Comparison of ENCODE assay signal across 19 cellular contexts in genomic region chr13:89363144-89363543, GRCh38.
DNase-seq lines count a peak whose midpoint lies in the region; ATAC-seq and TF ChIP-seq lines count a peak whose summit lies in the region.
"Had no signal": no experiment of that assay in that cellular context is flagged by ENCODE, and none has a peak within 500 bp of the region (broad histone marks: within the 10 kb centered on the region; RNA-seq: fewer than 3 reads in every experiment).

No MANE protein-coding gene starts in this region.

- H3K36me3 ChIP-seq in H7 (replicated peaks; ENCODE audit: control insufficient read depth, insufficient read depth, low read length) (no peaks in the 10 kb centered on the region), trophoblast cell (ENCODE audit: control insufficient read depth in 1 of 2, insufficient read depth in 2 of 2, low read length in 2 of 2) (no peaks in the 10 kb centered on the region)
- H3K36me3 ChIP-seq: MG63 had no signal

- H3K4me2 ChIP-seq in trophoblast cell (ENCODE audit: low read length), result no peak overlapping the region

- no peak overlapping the region for H4K8ac ChIP-seq in trophoblast cell (ENCODE audit: low read depth, low read length)

- no peak overlapping the region for H3K18ac ChIP-seq in trophoblast cell (ENCODE audit: low read length)

- WGBS in trophoblast cell (ENCODE audit: extremely low coverage, insufficient coverage, insufficient read length), result no CpG with 5 or more reads among the region's 41 CpGs

- H2AK5ac ChIP-seq in trophoblast cell (ENCODE audit: low read length), result no peak overlapping the region

- H4K91ac ChIP-seq in trophoblast cell (ENCODE audit: low read depth, low read length), result no peak overlapping the region

- peaks cover 8% of the 10 kb centered on the region; the same call in 1 of the 2 replicates for H3K9me3 Mint-ChIP-seq in WTC11
- peaks cover 2% of the 10 kb centered on the region for H3K9me3 Mint-ChIP-seq in activated naive CD4-positive, alpha-beta T cell treated with anti-CD3 and anti-CD28 coated beads, Interleukin-2, amount 10 ng/mL, durations not matched to agents 7 days and 5 days

- H3K79me1 ChIP-seq in trophoblast cell (ENCODE audit: low read length), result no peaks in the 10 kb centered on the region

- H3K23ac ChIP-seq in trophoblast cell (ENCODE audit: low read length), result no peak overlapping the region

- POLR2A ChIA-PET in WTC11 (lab: Charles Lee), result interaction anchor here (0.7 kb wide), 1 partner anchor 12 kb away, joined by 10 read pairs; no protein-coding TSS in a partner anchor

- no peaks in the 10 kb centered on the region for H3K27me3 Mint-ChIP-seq in WTC11 (ENCODE audit: low read depth)
- H3K27me3 Mint-ChIP-seq in activated naive CD4-positive, alpha-beta T cell treated with anti-CD3 and anti-CD28 coated beads, Interleukin-2, amount 10 ng/mL, durations not matched to agents 7 days and 5 days, result no peaks in the 10 kb centered on the region

- no peaks in the 10 kb centered on the region for H3K9me3 ChIP-seq in trophoblast cell (ENCODE audit: insufficient read depth, low read depth, low read length)

- no peak overlapping the region for H2BK12ac ChIP-seq in trophoblast cell (ENCODE audit: low read length)

- H3K9ac ChIP-seq in trophoblast cell (ENCODE audit: low read length), result no peak overlapping the region
- H3K9ac ChIP-seq: GM23248 had no signal

- CTCF ChIA-PET in WTC11 (lab: Charles Lee), result interaction anchor here (0.7 kb wide), 1 partner anchor 692 kb away, joined by 3 read pairs; no protein-coding TSS in a partner anchor
- CTCF ChIA-PET in activated naive CD4-positive, alpha-beta T cell treated with anti-CD3 and anti-CD28 coated beads, Interleukin-2, amount 10 ng/mL, durations not matched to agents 7 days and 5 days (lab: Charles Lee), result no interaction called here

- TF ChIP-seq CTCF in WTC11 (IDR thresholded peaks at IDR 0.05), result no peak

- ATAC-seq in WTC11, result peak; percentile 86

- no peaks in the 10 kb centered on the region for H3K27me3 ChIP-seq in H7 (ENCODE audit: control insufficient read depth, insufficient read depth, low read length)
- H3K27me3 ChIP-seq in trophoblast cell (ENCODE audit: insufficient read depth, low read length), result no peaks in the 10 kb centered on the region
- H3K27me3 ChIP-seq: MG63 had no signal

- peak overlapping the region; percentile 8; the same call in 1 of the 2 replicates for H3K4me3 ChIP-seq in H7 (ENCODE audit: insufficient read depth, low read depth, low read length)
- H3K4me3 ChIP-seq in trophoblast cell (ENCODE audit: low read depth, low read length), result no peak overlapping the region
- H3K4me3 ChIP-seq: GM23248, MG63 had no signal

- H3K4me1 ChIP-seq in trophoblast cell (ENCODE audit: control insufficient read depth in 1 of 2, insufficient read depth in 2 of 2, low read length in 2 of 2), result no peaks in the 10 kb centered on the region

- no peak overlapping the region for H4K12ac ChIP-seq in trophoblast cell (ENCODE audit: low read depth, low read length)

- no peak overlapping the region for H3K14ac ChIP-seq in trophoblast cell (ENCODE audit: low read length)

- H2AFZ ChIP-seq in trophoblast cell (ENCODE audit: insufficient read depth, low read length, poor library complexity), result no peak overlapping the region
- H2AFZ ChIP-seq: GM23248 had no signal

- H3K4me1 Mint-ChIP-seq in WTC11, result peaks cover 9% of the 10 kb centered on the region
- H3K4me1 Mint-ChIP-seq in activated naive CD4-positive, alpha-beta T cell treated with anti-CD3 and anti-CD28 coated beads, Interleukin-2, amount 10 ng/mL, durations not matched to agents 7 days and 5 days, result no peaks in the 10 kb centered on the region

- H3K36me3 Mint-ChIP-seq in WTC11, result no peaks in the 10 kb centered on the region
- H3K36me3 Mint-ChIP-seq in activated naive CD4-positive, alpha-beta T cell treated with anti-CD3 and anti-CD28 coated beads, Interleukin-2, amount 10 ng/mL, durations not matched to agents 7 days and 5 days, result no peaks in the 10 kb centered on the region

- H3K4ac ChIP-seq in trophoblast cell (ENCODE audit: low read depth, low read length), result no peak overlapping the region

- no peak overlapping the region for H3K27ac Mint-ChIP-seq in WTC11
- H3K27ac Mint-ChIP-seq in activated naive CD4-positive, alpha-beta T cell treated with anti-CD3 and anti-CD28 coated beads, Interleukin-2, amount 10 ng/mL, durations not matched to agents 7 days and 5 days, result no peak overlapping the region

- H3K27ac ChIP-seq in trophoblast cell (ENCODE audit: low read depth, low read length), result no peak overlapping the region
- H3K27ac ChIP-seq: C4-2B, GM23248 had no signal

- no peaks in the 10 kb centered on the region for H3K79me2 ChIP-seq in trophoblast cell (ENCODE audit: control insufficient read depth, insufficient read depth, low read length, poor library complexity)

- DNase-seq in DMS53 treated with DMSO at 0.1 percent for 48 hours (lab: John Stamatoyannopoulos, UW; ENCODE audit: unreplicated experiment) (peak; percentile 51), H7 (peak; percentile 10), WTC11 (ENCODE audit: low spot score) (peak; percentile 32), trophoblast cell (peak; percentile 9 to 17)
- no peak for DNase-seq in activated CD4-positive, alpha-beta T cell treated with anti-CD3 and anti-CD28 coated beads for 4 hours
- no peak for DNase-seq in activated naive CD4-positive, alpha-beta T cell treated with anti-CD3 and anti-CD28 coated beads, Interleukin-2, amount 10 ng/mL, durations not matched to agents 7 days and 5 days
- no peak for DNase-seq in stimulated activated CD4-positive, alpha-beta T cell treated with anti-CD3 and anti-CD28 coated beads, Interleukin-1b, Interleukin-23, amount 100 ng/mL, for 48 hours
- DNase-seq: EL, GM23248, IMR-90, Karpas-422, MG63, NCI-H1092, NCI-H1694 treated with DMSO at 0.1 percent for 48 hours, NCI-H345, OCI-M1, SIG-M5, SW 1271 had no signal

- no peak overlapping the region for H2BK120ac ChIP-seq in trophoblast cell (ENCODE audit: insufficient read depth, low read length, poor library complexity)

- no peak overlapping the region for H2BK5ac ChIP-seq in trophoblast cell (ENCODE audit: low read depth, low read length, poor library complexity)

- no peak overlapping the region for H3K4me3 Mint-ChIP-seq in WTC11
- no peak overlapping the region for H3K4me3 Mint-ChIP-seq in activated naive CD4-positive, alpha-beta T cell treated with anti-CD3 and anti-CD28 coated beads, Interleukin-2, amount 10 ng/mL, durations not matched to agents 7 days and 5 days

TF ChIP-seq in WTC11, 78 proteins besides CTCF, POLR2A, EP300 and RAD21:
- TF ChIP-seq FOXK1 (CRISPR knock-in tag; IDR thresholded peaks at IDR 0.05) (no peak), SMAD4 (CRISPR knock-in tag; IDR thresholded peaks at IDR 0.05) (no peak), IRF2 (CRISPR knock-in tag; IDR thresholded peaks at IDR 0.05; ENCODE audit: borderline replicate concordance, low read depth) (no peak), KAT7 (CRISPR knock-in tag; IDR thresholded peaks at IDR 0.05; ENCODE audit: borderline replicate concordance) (no peak), EMX1 (CRISPR knock-in tag; IDR thresholded peaks at IDR 0.05) (no peak)
- TF ChIP-seq, protein P1, sequence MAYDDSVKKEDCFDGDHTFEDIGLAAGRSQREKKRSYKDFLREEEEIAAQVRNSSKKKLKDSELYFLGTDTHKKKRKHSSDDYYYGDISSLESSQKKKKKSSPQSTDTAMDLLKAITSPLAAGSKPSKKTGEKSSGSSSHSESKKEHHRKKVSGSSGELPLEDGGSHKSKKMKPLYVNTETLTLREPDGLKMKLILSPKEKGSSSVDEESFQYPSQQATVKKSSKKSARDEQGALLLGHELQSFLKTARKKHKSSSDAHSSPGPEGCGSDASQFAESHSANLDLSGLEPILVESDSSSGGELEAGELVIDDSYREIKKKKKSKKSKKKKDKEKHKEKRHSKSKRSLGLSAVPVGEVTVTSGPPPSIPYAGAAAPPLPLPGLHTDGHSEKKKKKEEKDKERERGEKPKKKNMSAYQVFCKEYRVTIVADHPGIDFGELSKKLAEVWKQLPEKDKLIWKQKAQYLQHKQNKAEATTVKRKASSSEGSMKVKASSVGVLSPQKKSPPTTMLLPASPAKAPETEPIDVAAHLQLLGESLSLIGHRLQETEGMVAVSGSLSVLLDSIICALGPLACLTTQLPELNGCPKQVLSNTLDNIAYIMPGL (CRISPR knock-in tag; IDR thresholded peaks at IDR 0.05), result no peak

Comparison
In these comparisons a context has a peak if more than half of its experiments do, and no peak if none do; other contexts are left out.
1. DNase-seq: peak in DMS53 treated with DMSO at 0.1 percent for 48 hours (single experiment), H7 (single experiment), WTC11 (single experiment) and trophoblast cell (2 of 2); none in activated CD4-positive, alpha-beta T cell treated with anti-CD3 and anti-CD28 coated beads for 4 hours (0 of 2), activated naive CD4-positive, alpha-beta T cell treated with anti-CD3 and anti-CD28 coated beads, Interleukin-2, amount 10 ng/mL, durations not matched to agents 7 days and 5 days (single experiment) and stimulated activated CD4-positive, alpha-beta T cell treated with anti-CD3 and anti-CD28 coated beads, Interleukin-1b, Interleukin-23, amount 100 ng/mL, for 48 hours (single experiment).